In genomic region chr16:29678691-29679267, GRCh38 we compare ENCODE assay signal across 8 cellular contexts. TPM values are rescaled to one million over a fixed set of nuclear protein-coding genes. Genes with fewer than 3 reads are reported as not detected.
A peak's percentile ranks its signal among the peaks of the same experiment; 100 is the strongest.
DNase-seq lines count a peak whose midpoint lies in the region; ATAC-seq and TF ChIP-seq lines count a peak whose summit lies in the region.

Gene QPRT, plus strand, starts transcription at chr16:29679180. Its CDS starts 18 bp downstream, at chr16:29679198.

- intact Hi-C loops in left ventricle myocardium inferior (cut with micrococcal nuclease): no loop called here

- H3K4me3 ChIP-seq in DOHH2 (ENCODE audit: low read length) (peak within 1 kb of the TSS; percentile 78), left ventricle myocardium inferior (peak within 1 kb of the TSS; percentile 64)

- peak within 1 kb of the TSS; percentile 90 for H3K27ac ChIP-seq in DOHH2 (ENCODE audit: low read depth, low read length)
- peak within 1 kb of the TSS; percentile 75 for H3K27ac ChIP-seq in left ventricle myocardium inferior (replicated peaks)

- no peaks in the 10 kb centered on the region for H3K36me3 Mint-ChIP-seq in activated naive CD8-positive, alpha-beta T cell
- no peaks in the 10 kb centered on the region for H3K36me3 Mint-ChIP-seq in progenitor cell of endocrine pancreas (ENCODE audit: insufficient read depth)

- H3K36me3 ChIP-seq in DOHH2 (ENCODE audit: control insufficient read depth, low read length) (no peaks in the 10 kb centered on the region), left ventricle myocardium inferior (no peaks in the 10 kb centered on the region)

- H3K4me3 Mint-ChIP-seq in activated naive CD8-positive, alpha-beta T cell: peak within 1 kb of the TSS; percentile 41
- peak within 1 kb of the TSS; percentile 90 for H3K4me3 Mint-ChIP-seq in progenitor cell of endocrine pancreas (ENCODE audit: low read depth)

- H3K27me3 Mint-ChIP-seq in activated naive CD8-positive, alpha-beta T cell: no peaks in the 10 kb centered on the region
- H3K27me3 Mint-ChIP-seq in progenitor cell of endocrine pancreas: no peaks in the 10 kb centered on the region

- no peak for ATAC-seq in GM19328 (IDR thresholded peaks at IDR 0.05; ENCODE audit: unreplicated experiment)

- H3K79me2 ChIP-seq in DOHH2 (ENCODE audit: control insufficient read depth, low read length): peaks cover 16% of the 10 kb centered on the region

- H3K4me1 ChIP-seq in DOHH2 (ENCODE audit: control insufficient read depth, low read length): peaks cover 42% of the 10 kb centered on the region
- H3K4me1 ChIP-seq in left ventricle myocardium inferior: peaks cover 17% of the 10 kb centered on the region

- no peaks in the 10 kb centered on the region for H3K27me3 ChIP-seq in DOHH2 (ENCODE audit: control insufficient read depth, low read length)
- H3K27me3 ChIP-seq in left ventricle myocardium inferior (ENCODE audit: low read depth): no peaks in the 10 kb centered on the region

- no peaks in the 10 kb centered on the region for H3K9me2 ChIP-seq in DOHH2 (replicated peaks; ENCODE audit: control insufficient read depth, low read length)

- H3K4me1 Mint-ChIP-seq in activated naive CD8-positive, alpha-beta T cell (ENCODE audit: low read depth): peaks cover 21% of the 10 kb centered on the region
- H3K4me1 Mint-ChIP-seq in progenitor cell of endocrine pancreas (ENCODE audit: low read depth): peaks cover 13% of the 10 kb centered on the region

- H3K4me2 ChIP-seq in DOHH2 (ENCODE audit: low read length): peak within 1 kb of the TSS; percentile 94

- DNase-seq in HuH-7 (ENCODE audit: low spot score) (peak; percentile 94), left ventricle myocardium inferior (peak; percentile 46), progenitor cell of endocrine pancreas (ENCODE audit: low spot score, unreplicated experiment) (peak; percentile 51), DMS79 (lab: John Stamatoyannopoulos, UW) (no peak)
- no peak for DNase-seq in stimulated activated naive CD4-positive, alpha-beta T cell treated with Interleukin-2 at 50 U/mL for 16 hours (lab: John Stamatoyannopoulos, UW)

- no peaks in the 10 kb centered on the region for H4K20me1 ChIP-seq in DOHH2 (ENCODE audit: control insufficient read depth, insufficient read depth, low read depth, low read length)

- H3K9me3 ChIP-seq in DOHH2 (ENCODE audit: control insufficient read depth, insufficient read depth, low read length) (no peaks in the 10 kb centered on the region), left ventricle myocardium inferior (replicated peaks) (no peaks in the 10 kb centered on the region)

- peaks cover 21% of the 10 kb centered on the region for H3F3A ChIP-seq in DOHH2 (ENCODE audit: control insufficient read depth, insufficient read depth)

- TF ChIP-seq CTCF in DOHH2 (IDR thresholded peaks at IDR 0.05; ENCODE audit: low read depth, low read length, poor library complexity, severe bottlenecking) (no peak), left ventricle myocardium inferior (IDR thresholded peaks at IDR 0.05; ENCODE audit: borderline replicate concordance) (no peak), progenitor cell of endocrine pancreas (IDR thresholded peaks at IDR 0.05; ENCODE audit: unreplicated experiment) (no peak)

- no peaks in the 10 kb centered on the region for H3K9me3 Mint-ChIP-seq in activated naive CD8-positive, alpha-beta T cell (ENCODE audit: low read depth)
- no peaks in the 10 kb centered on the region for H3K9me3 Mint-ChIP-seq in progenitor cell of endocrine pancreas (ENCODE audit: low read depth)

- H3K27ac Mint-ChIP-seq in activated naive CD8-positive, alpha-beta T cell: peak within 1 kb of the TSS; percentile 30
- peak within 1 kb of the TSS; percentile 99 for H3K27ac Mint-ChIP-seq in progenitor cell of endocrine pancreas

RNA-seq across cellular contexts. Expression of gene QPRT, which starts in this region (rescaled TPM):
- total RNA-seq in left ventricle myocardium inferior (20.8 TPM), progenitor cell of endocrine pancreas (106 and 115 TPM in 2 replicates)

Comparison
In these comparisons a context has a peak if more than half of its experiments do, and no peak if none do; other contexts are left out.
1. DNase-seq: peak in HuH-7 (single experiment), left ventricle myocardium inferior (single experiment) and progenitor cell of endocrine pancreas (single experiment); none in DMS79 (single experiment) and stimulated activated naive CD4-positive, alpha-beta T cell treated with Interleukin-2 at 50 U/mL for 16 hours (single experiment).